Comparison of ENCODE assay signal across 8 cellular contexts in the genomic region with DNA sequence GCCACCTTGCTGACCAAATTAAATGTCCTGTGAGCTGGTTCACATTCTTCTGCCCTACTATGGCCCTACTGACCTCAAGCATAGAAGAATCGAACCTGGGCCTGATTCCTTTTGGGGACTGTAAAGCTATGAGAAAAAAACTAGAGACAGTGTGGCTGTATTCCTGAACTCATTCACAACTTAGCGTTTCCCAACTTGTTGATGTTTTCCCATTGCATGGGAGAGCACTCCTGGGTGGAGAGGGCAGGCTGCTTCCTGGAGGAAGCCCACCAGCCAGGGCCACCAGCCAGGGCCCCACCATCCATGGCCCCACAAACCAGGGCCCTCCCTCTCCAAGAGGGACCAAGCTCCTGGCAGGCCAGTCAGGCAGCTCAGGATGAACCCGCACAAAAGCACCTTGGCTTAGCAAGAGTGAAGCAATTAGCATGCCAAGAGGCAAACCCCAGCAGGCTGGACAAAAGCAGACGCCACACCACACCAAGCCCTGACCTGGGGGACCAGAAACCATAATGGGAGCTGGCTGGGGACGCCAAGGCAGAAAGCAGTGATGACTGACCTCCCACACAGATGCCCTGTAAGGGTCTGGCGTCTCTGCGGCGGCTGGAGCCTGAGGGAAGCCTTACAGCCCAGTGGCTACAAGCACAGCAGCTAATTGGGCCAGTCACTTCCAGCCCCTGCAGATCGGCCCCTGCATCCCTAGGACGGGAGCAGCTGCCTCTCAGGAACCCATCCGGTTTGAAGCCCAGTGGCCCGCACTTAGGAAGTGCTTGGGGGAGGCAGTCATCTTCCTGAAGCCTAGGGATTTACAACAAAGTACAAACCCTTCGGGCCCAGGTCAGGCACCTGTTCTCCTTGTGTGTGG. TPM values are rescaled to one million over a fixed set of nuclear protein-coding genes. Genes with fewer than 3 reads are reported as not detected.
DNase-seq lines count a peak whose midpoint lies in the region; ATAC-seq and TF ChIP-seq lines count a peak whose summit lies in the region.

No MANE protein-coding gene starts in this region.

- H3K4me3 Mint-ChIP-seq in Calu3 (ENCODE audit: low read depth, unreplicated experiment), result peak overlapping the region; percentile 83

- no peak overlapping the region for H3K27ac Mint-ChIP-seq in Calu3 (ENCODE audit: unreplicated experiment)

- H3K9me3 ChIP-seq in prostate gland, result no peaks in the 10 kb centered on the region

- no peak for ATAC-seq in GM19463 (IDR thresholded peaks at IDR 0.05; ENCODE audit: unreplicated experiment)

- no peaks in the 10 kb centered on the region for H3K36me3 ChIP-seq in prostate gland

- TF ChIP-seq CTCF in Calu3 (IDR thresholded peaks at IDR 0.05; ENCODE audit: unreplicated experiment) (no peak), fibroblast of pulmonary artery (IDR thresholded peaks at IDR 0.05; ENCODE audit: low read length, missing control alignments) (no peak), prostate gland (IDR thresholded peaks at IDR 0.05) (no peak)

- H3K4me1 ChIP-seq in prostate gland (replicated peaks), result peaks cover 8% of the 10 kb centered on the region

- CTCF ChIA-PET in Calu3 (lab: Charles Lee), result interaction anchor here (1.2 kb wide), 1 partner anchor 172 kb away, joined by 3 read pairs; no protein-coding TSS in a partner anchor

- H3K9me3 Mint-ChIP-seq in Calu3 (ENCODE audit: low read depth, unreplicated experiment), result no peaks in the 10 kb centered on the region

- BruUV-seq in Calu3 (replicated peaks; lab: Mats Ljungman, UMichigan), result TSS peak; percentile 25

- intact Hi-C loops in Calu3 (cut with micrococcal nuclease; ENCODE audit: unreplicated experiment) (loop anchor here (5.0 kb wide), 1 partner anchor 36 kb away; no protein-coding TSS in a partner anchor), prostate gland (cut with DNase I) (loop anchor here (5.0 kb wide), 1 partner anchor 159 kb away; no protein-coding TSS in a partner anchor)

- DNase-seq in Calu3 (no peak), fibroblast of pulmonary artery (ENCODE audit: low read depth) (peak; percentile 36), prostate gland (ENCODE audit: low spot score) (no peak), putamen (ENCODE audit: low spot score) (no peak), activated gamma-delta T cell (lab: John Stamatoyannopoulos, UW) (no peak), kidney glomerular epithelial cell (lab: John Stamatoyannopoulos, UW) (no peak)

- peaks cover 43% of the 10 kb centered on the region for H3K4me1 Mint-ChIP-seq in Calu3 (ENCODE audit: low read depth, unreplicated experiment)

- 77% methylated on average over 13 of the region's 13 CpGs for WGBS in prostate gland

- H3K27ac ChIP-seq in prostate gland, result peak overlapping the region; percentile 16 to 30

- H3K4me3 ChIP-seq in fibroblast of pulmonary artery (replicated peaks; ENCODE audit: low read depth, low read length) (peak overlapping the region; percentile 74), prostate gland (no peak overlapping the region)

- H3K36me3 Mint-ChIP-seq in Calu3 (ENCODE audit: insufficient read depth, unreplicated experiment), result peaks cover 44% of the 10 kb centered on the region

- H3K27me3 ChIP-seq in prostate gland (replicated peaks; ENCODE audit: insufficient read depth), result no peaks in the 10 kb centered on the region

- H3K27me3 Mint-ChIP-seq in Calu3 (ENCODE audit: unreplicated experiment), result no peaks in the 10 kb centered on the region

- no peak for TF ChIP-seq POLR2A in prostate gland (IDR thresholded peaks at IDR 0.05)

TF ChIP-seq in PFSK-1, 5 proteins besides CTCF, POLR2A, EP300 and RAD21:
- TF ChIP-seq POLR2AphosphoS5 (IDR thresholded peaks at IDR 0.05; ENCODE audit: low read depth, low read length) (no peak), FOXP2 (optimal IDR thresholded peaks at IDR 0.05; ENCODE audit: borderline replicate concordance, extremely low read depth, extremely low read length, insufficient read depth) (peak; percentile 19), TAF1 (IDR thresholded peaks at IDR 0.05; ENCODE audit: borderline replicate concordance, insufficient read depth, low read length) (no peak), SIN3A (IDR thresholded peaks at IDR 0.05; ENCODE audit: borderline replicate concordance, insufficient read depth, low read length) (no peak)
- TF ChIP-seq, protein P1, sequence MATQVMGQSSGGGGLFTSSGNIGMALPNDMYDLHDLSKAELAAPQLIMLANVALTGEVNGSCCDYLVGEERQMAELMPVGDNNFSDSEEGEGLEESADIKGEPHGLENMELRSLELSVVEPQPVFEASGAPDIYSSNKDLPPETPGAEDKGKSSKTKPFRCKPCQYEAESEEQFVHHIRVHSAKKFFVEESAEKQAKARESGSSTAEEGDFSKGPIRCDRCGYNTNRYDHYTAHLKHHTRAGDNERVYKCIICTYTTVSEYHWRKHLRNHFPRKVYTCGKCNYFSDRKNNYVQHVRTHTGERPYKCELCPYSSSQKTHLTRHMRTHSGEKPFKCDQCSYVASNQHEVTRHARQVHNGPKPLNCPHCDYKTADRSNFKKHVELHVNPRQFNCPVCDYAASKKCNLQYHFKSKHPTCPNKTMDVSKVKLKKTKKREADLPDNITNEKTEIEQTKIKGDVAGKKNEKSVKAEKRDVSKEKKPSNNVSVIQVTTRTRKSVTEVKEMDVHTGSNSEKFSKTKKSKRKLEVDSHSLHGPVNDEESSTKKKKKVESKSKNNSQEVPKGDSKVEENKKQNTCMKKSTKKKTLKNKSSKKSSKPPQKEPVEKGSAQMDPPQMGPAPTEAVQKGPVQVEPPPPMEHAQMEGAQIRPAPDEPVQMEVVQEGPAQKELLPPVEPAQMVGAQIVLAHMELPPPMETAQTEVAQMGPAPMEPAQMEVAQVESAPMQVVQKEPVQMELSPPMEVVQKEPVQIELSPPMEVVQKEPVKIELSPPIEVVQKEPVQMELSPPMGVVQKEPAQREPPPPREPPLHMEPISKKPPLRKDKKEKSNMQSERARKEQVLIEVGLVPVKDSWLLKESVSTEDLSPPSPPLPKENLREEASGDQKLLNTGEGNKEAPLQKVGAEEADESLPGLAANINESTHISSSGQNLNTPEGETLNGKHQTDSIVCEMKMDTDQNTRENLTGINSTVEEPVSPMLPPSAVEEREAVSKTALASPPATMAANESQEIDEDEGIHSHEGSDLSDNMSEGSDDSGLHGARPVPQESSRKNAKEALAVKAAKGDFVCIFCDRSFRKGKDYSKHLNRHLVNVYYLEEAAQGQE (IDR thresholded peaks at IDR 0.05; ENCODE audit: insufficient read depth in 1 of 2, low read depth in 2 of 2, low read length in 2 of 2), result no peak

RNA-seq across cellular contexts. Expression of a gene that starts 2.1 kb away (rescaled TPM):
- total RNA-seq in Calu3 (2022) (20.3 and 25.0 TPM in 2 replicates), prostate gland (10 to 100 TPM; 10.2 to 18.0 TPM)
- polyA plus RNA-seq in PFSK-1 (2012; ENCODE audit: insufficient read length, low read depth), result 36.1 TPM

RNA-seq across cellular contexts. Expression of a gene that starts 26.5 kb away (rescaled TPM):
- total RNA-seq in Calu3 (2022), result 27.6 and 28.2 TPM in 2 replicates
- 25.9 TPM for polyA plus RNA-seq in PFSK-1 (2012; ENCODE audit: insufficient read length, low read depth)
- 10 to 100 TPM; 16.0 to 30.7 TPM for total RNA-seq in prostate gland
